Comparison of ENCODE assay signal across 3 cellular contexts in the genomic region with DNA sequence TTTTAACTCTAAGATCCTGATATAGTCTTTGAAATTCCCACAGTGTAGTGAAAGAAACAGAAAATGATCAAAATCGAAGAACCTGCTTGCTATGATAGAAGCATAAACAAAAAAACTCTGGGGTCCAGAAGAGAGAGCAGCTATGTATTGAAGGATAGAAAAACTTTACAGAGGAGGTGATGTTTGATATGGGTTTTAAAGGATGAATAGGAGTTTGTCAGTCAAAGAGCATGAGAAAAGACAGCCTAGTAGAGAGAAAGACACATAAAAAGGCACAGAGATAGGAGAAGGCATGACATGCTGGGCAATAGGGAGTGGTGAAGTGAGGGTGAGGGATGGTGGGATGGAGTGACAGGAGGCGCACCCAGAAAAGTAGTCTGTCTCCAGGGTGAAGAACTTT.
"Had no signal": no experiment of that assay in that cellular context is flagged by ENCODE, and none has a peak within 500 bp of the region (broad histone marks: within the 10 kb centered on the region; RNA-seq: fewer than 3 reads in every experiment).

No MANE protein-coding gene starts in this region.

- DNase-seq: GDM1, GF-D8 had no signal

- ATAC-seq: GM12878 had no signal

- H3K4me3 ChIP-seq: GM12878 had no signal
